In the genomic region with DNA sequence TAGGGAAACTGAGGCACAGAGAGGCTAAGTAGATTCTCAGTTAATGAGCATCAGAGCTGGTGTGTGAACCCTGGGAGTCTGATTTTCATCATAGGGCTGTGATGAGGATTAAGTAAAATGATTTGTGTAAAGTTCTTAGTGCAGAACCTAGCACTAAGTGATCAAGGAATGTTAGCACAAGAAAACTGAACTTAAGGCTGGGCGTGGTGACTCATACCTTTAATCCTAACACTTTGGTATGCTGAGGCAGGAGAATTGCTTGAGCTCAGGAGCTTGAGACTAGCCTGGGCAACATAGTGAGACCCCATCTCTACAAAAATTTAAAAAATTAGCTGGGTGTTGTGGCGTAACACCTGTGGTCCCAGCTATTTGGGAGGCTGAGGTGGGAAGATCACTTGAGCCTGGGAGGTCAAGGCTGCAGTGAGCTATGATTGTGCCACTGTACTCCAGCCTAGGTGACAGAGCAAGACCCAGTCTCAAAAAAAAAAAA, we compare ENCODE assay signal across 7 cellular contexts.
DNase-seq lines count a peak whose midpoint lies in the region; ATAC-seq, FAIRE-seq and TF ChIP-seq lines count a peak whose summit lies in the region.
"Not testable (repeated sequence)": the region's sequence is repeated elsewhere in the genome, so short reads cannot be mapped to it uniquely, and the experiment has no call there.

No MANE protein-coding gene starts in this region.

- not testable (repeated sequence) for H2BK5ac ChIP-seq in IMR-90 (ENCODE audit: low read depth, low read length, poor library complexity, severe bottlenecking)

- H3K9me3 ChIP-seq in A549; IMR-90 (ENCODE audit: control insufficient read depth, insufficient read depth, low read length); astrocyte (ENCODE audit: insufficient read depth, low read depth, low read length); endodermal cell (ENCODE audit: control insufficient read depth, low read length); liver (ENCODE audit: control insufficient read depth in 4 of 4, low read length in 3 of 4); small intestine (ENCODE audit: control insufficient read depth, low read depth): not testable (repeated sequence)

- not testable (repeated sequence) for H2BK120ac ChIP-seq in IMR-90 (ENCODE audit: low read depth, low read length)

- H3K14ac ChIP-seq in IMR-90 (replicated peaks; ENCODE audit: low read depth, low read length): not testable (repeated sequence)

- H3K27ac ChIP-seq in A549 (peak overlapping the region; percentile 54 to 81), liver (ENCODE audit: low read depth in 1 of 2, low read length in 2 of 2) (peak overlapping the region; percentile 5 to 26)
- H3K27ac ChIP-seq in IMR-90 (ENCODE audit: insufficient read depth, low read length); astrocyte (ENCODE audit: low read depth, low read length); endodermal cell (ENCODE audit: low read depth, low read length); foreskin keratinocyte; small intestine (ENCODE audit: low read depth in 1 of 2, low read length in 1 of 2): not testable (repeated sequence)

- DNase-seq in A549 (ENCODE audit: low read depth in 1 of 2, low spot score in 1 of 2) (peak in 1 of 2 experiments; percentile 33), IMR-90 (peak; percentile 19), astrocyte (ENCODE audit: low read depth) (peak; percentile 16), foreskin keratinocyte (peak; percentile 32 to 70), small intestine (peak; percentile 67)
- not testable (repeated sequence) for DNase-seq in endodermal cell

- not testable (repeated sequence) for H3K18ac ChIP-seq in IMR-90 (ENCODE audit: low read depth, low read length)

- not testable (repeated sequence) for H4K91ac ChIP-seq in IMR-90 (ENCODE audit: insufficient read depth, low read depth, low read length)

- in situ Hi-C loops in IMR-90 (cut with MboI; ENCODE audit: low sequenced_read_pairs): not testable (repeated sequence)

- H3K79me1 ChIP-seq in IMR-90 (ENCODE audit: low read depth in 1 of 2, low read length in 2 of 2): not testable (repeated sequence)

- not testable (repeated sequence) for H3K27ac Mint-ChIP-seq in astrocyte (ENCODE audit: unreplicated experiment)
- H3K27ac Mint-ChIP-seq in endodermal cell: peak overlapping the region; percentile 14

- not testable (repeated sequence) for H3K9ac ChIP-seq in IMR-90 (ENCODE audit: low read depth, low read length); astrocyte (ENCODE audit: low read length); endodermal cell (ENCODE audit: extremely low read depth, low read length, poor library complexity, severe bottlenecking); liver (ENCODE audit: low read depth in 1 of 2, low read length in 2 of 2)

- not testable (repeated sequence) for H2AFZ ChIP-seq in IMR-90 (replicated peaks; ENCODE audit: low read length, poor library complexity); astrocyte (ENCODE audit: low read depth, low read length)

- not testable (repeated sequence) for H4K8ac ChIP-seq in IMR-90 (ENCODE audit: low read depth in 2 of 2, low read length in 2 of 2)

- H3K4me1 Mint-ChIP-seq in astrocyte (ENCODE audit: low read depth, unreplicated experiment); endodermal cell: not testable (repeated sequence)

- FAIRE-seq in A549 (lab: Jason Lieb, UNC); astrocyte (lab: Jason Lieb, UNC); small intestine (lab: Jason Lieb, UNC): not testable (repeated sequence)

- not testable (repeated sequence) for H3K36me3 Mint-ChIP-seq in astrocyte (ENCODE audit: low read depth, unreplicated experiment)
- H3K36me3 Mint-ChIP-seq in endodermal cell (ENCODE audit: low read depth): peaks cover 32% of the 10 kb centered on the region

- H3K9me1 ChIP-seq in IMR-90 (ENCODE audit: insufficient read depth, low read length): not testable (repeated sequence)

- not testable (repeated sequence) for H3K4ac ChIP-seq in IMR-90 (ENCODE audit: low read depth, low read length)

- not testable (repeated sequence) for H2BK15ac ChIP-seq in IMR-90 (ENCODE audit: low read depth, low read length)

- not testable (repeated sequence) for H3K4me3 ChIP-seq in A549; IMR-90 (ENCODE audit: insufficient read depth, low read depth, low read length); astrocyte (ENCODE audit: insufficient read depth, low read depth, low read length); endodermal cell (ENCODE audit: low read length); liver (ENCODE audit: low read depth in 1 of 3, low read length in 3 of 3); small intestine (ENCODE audit: low read depth in 1 of 2, low read length in 2 of 2)

- not testable (repeated sequence) for H3K36me3 ChIP-seq in IMR-90 (ENCODE audit: control insufficient read depth, insufficient read depth, low read length); astrocyte (ENCODE audit: insufficient read depth, low read length); endodermal cell (ENCODE audit: control insufficient read depth, insufficient read depth, low read length); small intestine (ENCODE audit: control insufficient read depth in 2 of 2, insufficient read depth in 2 of 2, low read length in 2 of 2)
- H3K36me3 ChIP-seq in liver (ENCODE audit: control insufficient read depth in 4 of 4, insufficient read depth in 3 of 4, low read depth in 1 of 4, low read length in 3 of 4): peaks cover 0 to 12% (median 4%) of the 10 kb centered on the region in 4 donors

- H3K27me3 ChIP-seq in IMR-90 (ENCODE audit: control insufficient read depth, insufficient read depth, low read length); astrocyte (ENCODE audit: insufficient read depth, low read length); endodermal cell (ENCODE audit: control insufficient read depth, insufficient read depth, low read length, poor library complexity, severe bottlenecking); foreskin keratinocyte; liver (ENCODE audit: control insufficient read depth in 4 of 4, insufficient read depth in 4 of 4, low read length in 3 of 4); small intestine (ENCODE audit: control insufficient read depth in 2 of 2, insufficient read depth in 2 of 2, low read length in 2 of 2): not testable (repeated sequence)

- not testable (repeated sequence) for H2AK5ac ChIP-seq in IMR-90 (ENCODE audit: low read depth, low read length)

- BruUV-seq in IMR-90 (replicated peaks; lab: Mats Ljungman, UMichigan): not testable (repeated sequence)

- TF ChIP-seq CTCF in A549 (IDR thresholded peaks at IDR 0.05); IMR-90 (conservative IDR thresholded peaks at IDR 0.05; ENCODE audit: low read depth, low read length); astrocyte (IDR thresholded peaks at IDR 0.05; ENCODE audit: insufficient read depth, low read depth, low read length); endodermal cell (conservative IDR thresholded peaks at IDR 0.05); foreskin keratinocyte (conservative IDR thresholded peaks at IDR 0.05); liver (IDR thresholded peaks at IDR 0.05; ENCODE audit: low read depth, low read length, missing input control): not testable (repeated sequence)

- not testable (repeated sequence) for H2BK20ac ChIP-seq in IMR-90 (ENCODE audit: low read depth, low read length)

- ATAC-seq in A549 (peak in 1 of 2 experiments; percentile 49; a peak in 3 of 6 replicates), foreskin keratinocyte (peak; percentile 36)
- ATAC-seq in IMR-90 (ENCODE audit: low read depth): not testable (repeated sequence)

- not testable (repeated sequence) for H3K23ac ChIP-seq in IMR-90 (ENCODE audit: low read depth, low read length)

- not testable (repeated sequence) for TF ChIP-seq POLR2A in A549 (IDR thresholded peaks at IDR 0.05; ENCODE audit: low read length); IMR-90 (IDR thresholded peaks at IDR 0.05; ENCODE audit: low read depth, low read length)

- not testable (repeated sequence) for H3K56ac ChIP-seq in IMR-90 (ENCODE audit: extremely low read depth, insufficient read depth, low read length)

- not testable (repeated sequence) for H4K20me1 ChIP-seq in IMR-90 (ENCODE audit: insufficient read depth, low read length); astrocyte (ENCODE audit: insufficient read depth, low read length)

- not testable (repeated sequence) for H4K5ac ChIP-seq in IMR-90 (ENCODE audit: low read depth, low read length)

- not testable (repeated sequence) for H3K4me3 Mint-ChIP-seq in astrocyte (ENCODE audit: unreplicated experiment); endodermal cell

- WGBS in A549 (ENCODE audit: missing lambda C conversion rate): 81% methylated on average over 2 of the region's 2 CpGs
- 20% methylated on average over 1 of the region's 2 CpGs; no CpG with 5 or more reads in 1 of the 2 experiments for WGBS in IMR-90 (ENCODE audit: extremely low coverage in 2 of 2, insufficient read length in 1 of 2), 2 experiments
- 96% methylated on average over 2 of the region's 2 CpGs; no CpG with 5 or more reads in 1 of the 2 experiments for WGBS in endodermal cell (ENCODE audit: insufficient coverage in 1 of 2, insufficient read length in 1 of 2), 2 experiments
- WGBS in liver: 98% methylated on average over 2 of the region's 2 CpGs
- 86 to 88% (median 87%) methylated on average over 2 of the region's 2 CpGs for WGBS in small intestine, 3 donors

- H3K27me3 Mint-ChIP-seq in astrocyte (ENCODE audit: low read depth, unreplicated experiment); endodermal cell (ENCODE audit: insufficient read depth): not testable (repeated sequence)

- dilution Hi-C loops in IMR-90 (cut with HindIII; ENCODE audit: low sequenced_read_pairs, unreplicated experiment): not testable (repeated sequence)

- intact Hi-C loops in IMR-90 (cut with micrococcal nuclease): not testable (repeated sequence)

- H3K4me1 ChIP-seq in A549 (peaks cover 50% of the 10 kb centered on the region), liver (ENCODE audit: control insufficient read depth in 4 of 4, insufficient read depth in 4 of 4, low read length in 3 of 4) (peaks cover 10 to 60% (median 42%) of the 10 kb centered on the region in 4 donors)
- not testable (repeated sequence) for H3K4me1 ChIP-seq in IMR-90 (ENCODE audit: control insufficient read depth, insufficient read depth, low read length); astrocyte (ENCODE audit: insufficient read depth, low read length); endodermal cell (ENCODE audit: control insufficient read depth, insufficient read depth, low read length); foreskin keratinocyte; small intestine (ENCODE audit: control insufficient read depth in 2 of 2, insufficient read depth in 1 of 2, low read depth in 1 of 2, low read length in 1 of 2)

- CTCF ChIA-PET in A549 (lab: Yijun Ruan, JAX): interaction anchor here (0.9 to 1.6 kb wide), 3 partner anchors 121 to 390 kb away, joined by 3 to 6 read pairs (median 3); no protein-coding TSS in a partner anchor
- CTCF ChIA-PET in IMR-90 (lab: Yijun Ruan, JAX): not testable (repeated sequence)

- TF ChIP-seq EP300 in A549 (IDR thresholded peaks at IDR 0.05): not testable (repeated sequence)

- not testable (repeated sequence) for H3K79me2 ChIP-seq in astrocyte (ENCODE audit: insufficient read depth, low read length)

- POLR2A ChIA-PET in A549 (lab: Yijun Ruan, JAX); IMR-90 (lab: Charles Lee; ENCODE audit: unreplicated experiment): not testable (repeated sequence)

- peak overlapping the region; percentile 64 for H3K4me2 ChIP-seq in A549
- not testable (repeated sequence) for H3K4me2 ChIP-seq in IMR-90 (ENCODE audit: low read depth, low read length); astrocyte (ENCODE audit: low read length)

- H2AK9ac ChIP-seq in IMR-90 (replicated peaks; ENCODE audit: low read depth, low read length, poor library complexity): not testable (repeated sequence)

- H3K9me3 Mint-ChIP-seq in astrocyte (ENCODE audit: unreplicated experiment); endodermal cell: not testable (repeated sequence)

- TF ChIP-seq RAD21 in A549 (conservative IDR thresholded peaks at IDR 0.05 in 1 of 2, IDR thresholded peaks at IDR 0.05 in 1 of 2); IMR-90 (IDR thresholded peaks at IDR 0.05; ENCODE audit: low read length); liver (IDR thresholded peaks at IDR 0.05): not testable (repeated sequence)
